ENCODE assay signal across 1 cellular context in the genomic region with DNA sequence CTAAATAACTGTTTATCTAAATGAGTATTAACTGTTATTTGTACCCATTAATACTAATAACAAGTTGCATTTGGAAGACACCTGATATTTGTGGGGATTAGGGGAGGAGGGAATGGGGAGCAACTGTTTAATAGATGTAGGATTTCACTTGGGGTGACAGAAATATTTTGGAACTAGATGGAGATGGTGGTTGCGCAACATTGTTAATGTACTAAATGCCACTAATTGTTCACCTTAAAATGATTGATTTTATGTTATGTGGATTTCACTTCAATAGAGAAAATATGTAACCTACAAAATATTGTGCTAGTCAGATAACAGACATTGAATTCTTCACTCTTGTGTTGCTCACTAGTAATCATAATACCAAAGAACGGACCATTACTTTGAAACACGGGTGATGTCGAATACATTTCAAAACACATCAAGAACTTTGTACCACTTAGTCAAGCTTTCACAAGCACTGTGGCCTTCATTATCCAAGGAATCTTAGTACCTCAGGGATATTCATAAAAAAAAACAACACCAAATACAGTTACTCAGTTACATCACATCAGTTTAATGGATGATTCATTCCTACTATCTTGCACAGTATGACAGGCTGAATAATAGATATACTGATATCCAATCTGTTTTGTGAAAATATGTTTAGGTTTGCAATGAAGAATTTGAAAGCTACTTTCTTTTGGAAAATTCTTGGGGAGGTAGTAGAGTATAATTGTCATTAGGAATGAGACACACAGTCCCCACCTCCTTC.
TF ChIP-seq lines count a peak whose summit lies in the region.

No MANE protein-coding gene starts in this region.

TF ChIP-seq in IMR-90, 13 proteins besides CTCF, POLR2A, EP300 and RAD21:
- TF ChIP-seq FOS (IDR thresholded peaks at IDR 0.05; ENCODE audit: low read depth, low read length) (no peak), BHLHE40 (IDR thresholded peaks at IDR 0.05; ENCODE audit: low read depth, low read length) (no peak), MAZ (IDR thresholded peaks at IDR 0.05; ENCODE audit: borderline replicate concordance, low read depth, low read length) (no peak), CEBPB (IDR thresholded peaks at IDR 0.05; ENCODE audit: low read depth, low read length) (peak; percentile 96), SMC3 (IDR thresholded peaks at IDR 0.05; ENCODE audit: low read depth, low read length) (no peak), NFE2L2 (IDR thresholded peaks at IDR 0.05; ENCODE audit: low read depth, low read length) (no peak), CHD1 (IDR thresholded peaks at IDR 0.05; ENCODE audit: low read depth, low read length) (no peak)
